In genomic region chr10:119495061-119495505, GRCh38 we compare ENCODE assay signal across 15 cellular contexts. TPM values are rescaled to one million over a fixed set of nuclear protein-coding genes. Genes with fewer than 3 reads are reported as not detected.
DNase-seq lines count a peak whose midpoint lies in the region; ATAC-seq and TF ChIP-seq lines count a peak whose summit lies in the region.
"Had no signal": no experiment of that assay in that cellular context is flagged by ENCODE, and none has a peak within 500 bp of the region (broad histone marks: within the 10 kb centered on the region; RNA-seq: fewer than 3 reads in every experiment).

No MANE protein-coding gene starts in this region.

- H3K9ac ChIP-seq in mucosa of rectum (ENCODE audit: low read depth in 1 of 2, low read length in 2 of 2), result no peak overlapping the region

- no peak for ATAC-seq in activated CD8-positive, alpha-beta T cell treated with anti-CD3 and anti-CD28 coated beads for 36 hours
- ATAC-seq in upper lobe of right lung, result no peak
- ATAC-seq in activated CD4-positive, CD25-positive, alpha-beta regulatory T cell treated with anti-CD3 and anti-CD28 coated beads, Interleukin-2, amount 50 U/mL, for 24 hours, result no peak
- ATAC-seq in body of pancreas, result no peak

- H3K9me3 ChIP-seq in left ventricle myocardium inferior (replicated peaks), result no peaks in the 10 kb centered on the region
- H3K9me3 ChIP-seq in mucosa of rectum (ENCODE audit: control insufficient read depth in 2 of 2, low read length in 2 of 2), result no peaks in the 10 kb centered on the region
- no peaks in the 10 kb centered on the region for H3K9me3 ChIP-seq in upper lobe of right lung
- no peaks in the 10 kb centered on the region for H3K9me3 ChIP-seq in body of pancreas
- H3K9me3 ChIP-seq: SJCRH30 had no signal

- H3K4me1 Mint-ChIP-seq in activated CD8-positive, alpha-beta T cell treated with anti-CD3 and anti-CD28 coated beads for 36 hours (ENCODE audit: low read depth), result peaks cover 81% of the 10 kb centered on the region

- WGBS in body of pancreas, 2 donors, result 88 to 97% methylated on average over 5 of the region's 5 CpGs

- H3K27me3 Mint-ChIP-seq in activated CD8-positive, alpha-beta T cell treated with anti-CD3 and anti-CD28 coated beads for 36 hours, result no peaks in the 10 kb centered on the region
- H3K27me3 Mint-ChIP-seq: B cell had no signal

- CTCF ChIA-PET in activated CD8-positive, alpha-beta T cell treated with anti-CD3 and anti-CD28 coated beads for 36 hours (lab: Charles Lee), result interaction anchor here (0.8 to 2.2 kb wide), 4 partner anchors 48 to 293 kb away, joined by 3 to 10 read pairs (median 4); partner anchors contain the start of gene RGS10

- POLR2A ChIA-PET in activated CD8-positive, alpha-beta T cell treated with anti-CD3 and anti-CD28 coated beads for 36 hours (lab: Charles Lee), result no interaction called here

- H3K27me3 ChIP-seq in left ventricle myocardium inferior (ENCODE audit: low read depth) (no peaks in the 10 kb centered on the region), mucosa of rectum (ENCODE audit: control insufficient read depth in 2 of 2, insufficient read depth in 2 of 2, low read length in 2 of 2) (no peaks in the 10 kb centered on the region), upper lobe of right lung (no peaks in the 10 kb centered on the region), body of pancreas (no peaks in the 10 kb centered on the region)

- H3K4me3 ChIP-seq in left ventricle myocardium inferior, result no peak overlapping the region
- H3K4me3 ChIP-seq in mucosa of rectum (ENCODE audit: low read length in 2 of 2), result no peak overlapping the region
- H3K4me3 ChIP-seq in upper lobe of right lung, result no peak overlapping the region
- no peak overlapping the region for H3K4me3 ChIP-seq in body of pancreas
- H3K4me3 ChIP-seq: SJCRH30 had no signal

- H3K4me1 ChIP-seq in left ventricle myocardium inferior (peaks cover 3% of the 10 kb centered on the region), mucosa of rectum (ENCODE audit: control insufficient read depth in 2 of 2, insufficient read depth in 2 of 2, low read length in 2 of 2) (peaks cover 0 to 15% of the 10 kb centered on the region in 2 donors), upper lobe of right lung (peaks cover 7% of the 10 kb centered on the region), body of pancreas (no peaks in the 10 kb centered on the region)
- H3K4me1 ChIP-seq: SJCRH30 had no signal

- no peak for TF ChIP-seq POLR2A in body of pancreas (IDR thresholded peaks at IDR 0.05)

- H3K36me3 Mint-ChIP-seq in activated CD8-positive, alpha-beta T cell treated with anti-CD3 and anti-CD28 coated beads for 36 hours (ENCODE audit: low read depth), result peaks cover 28% of the 10 kb centered on the region

- H3K27ac Mint-ChIP-seq in activated CD8-positive, alpha-beta T cell treated with anti-CD3 and anti-CD28 coated beads for 36 hours, result peak overlapping the region; percentile 65

- no peak for DNase-seq in left ventricle myocardium inferior
- DNase-seq in cardiac septum (ENCODE audit: low spot score), result no peak
- no peak for DNase-seq in activated CD8-positive, alpha-beta T cell treated with anti-CD3 and anti-CD28 coated beads for 36 hours
- DNase-seq in upper lobe of right lung, result no peak
- DNase-seq in NCI-H2081 (lab: John Stamatoyannopoulos, UW), result no peak
- DNase-seq in body of pancreas, result no peak
- DNase-seq: DND-41; foreskin melanocyte; MM.1S; NK-92 treated with Interleukin-12 subunit alpha and Interleukin-12 subunit beta, amount 100 ng/mL, for 24 hours; SJCRH30; trophoblast cell had no signal

- no peaks in the 10 kb centered on the region for H3K9me3 Mint-ChIP-seq in activated CD8-positive, alpha-beta T cell treated with anti-CD3 and anti-CD28 coated beads for 36 hours

- H3K27ac ChIP-seq in left ventricle myocardium inferior (replicated peaks), result peak overlapping the region; percentile 18
- peak overlapping the region; percentile 17 to 49 for H3K27ac ChIP-seq in mucosa of rectum (ENCODE audit: low read depth in 2 of 2, low read length in 2 of 2)
- H3K27ac ChIP-seq in upper lobe of right lung, result peak overlapping the region; percentile 8
- H3K27ac ChIP-seq in body of pancreas, result no peak overlapping the region
- H3K27ac ChIP-seq: SJCRH30 had no signal

- H3K36me3 ChIP-seq in left ventricle myocardium inferior (no peaks in the 10 kb centered on the region), mucosa of rectum (ENCODE audit: control insufficient read depth in 2 of 2, insufficient read depth in 2 of 2, low read length in 2 of 2) (no peaks in the 10 kb centered on the region), upper lobe of right lung (no peaks in the 10 kb centered on the region), body of pancreas (replicated peaks in 1 of 2; ENCODE audit: insufficient read depth in 1 of 2, low read depth in 2 of 2) (no peaks in the 10 kb centered on the region)
- H3K36me3 ChIP-seq: SJCRH30 had no signal

- intact Hi-C loops in left ventricle myocardium inferior (cut with micrococcal nuclease), result no loop called here
- intact Hi-C loops in cardiac septum (cut with DNase I), result no loop called here
- intact Hi-C loops in activated CD8-positive, alpha-beta T cell treated with anti-CD3 and anti-CD28 coated beads for 36 hours (cut with micrococcal nuclease), result no loop called here
- intact Hi-C loops in upper lobe of right lung (cut with DNase I), result no loop called here
- intact Hi-C loops in body of pancreas (cut with DNase I), result no loop called here

- H3K4me3 Mint-ChIP-seq in activated CD8-positive, alpha-beta T cell treated with anti-CD3 and anti-CD28 coated beads for 36 hours, result no peak overlapping the region
- H3K4me3 Mint-ChIP-seq: B cell had no signal

- TF ChIP-seq CTCF in left ventricle myocardium inferior (IDR thresholded peaks at IDR 0.05; ENCODE audit: borderline replicate concordance), result no peak
- TF ChIP-seq CTCF in activated CD8-positive, alpha-beta T cell treated with anti-CD3 and anti-CD28 coated beads for 36 hours (IDR thresholded peaks at IDR 0.05), result no peak
- no peak for TF ChIP-seq CTCF in upper lobe of right lung (IDR thresholded peaks at IDR 0.05)
- no peak for TF ChIP-seq CTCF in body of pancreas (IDR thresholded peaks at IDR 0.05)

RNA-seq across cellular contexts. Expression of gene RGS10, which starts 47.4 kb away (rescaled TPM):
- total RNA-seq in left ventricle myocardium inferior (5.6 TPM), cardiac septum (3.2 TPM), upper lobe of right lung (31.0 TPM), body of pancreas (10 to 100 TPM; 13.2 to 21.3 TPM)
- total RNA-seq in activated CD8-positive, alpha-beta T cell treated with anti-CD3 and anti-CD28 coated beads for 36 hours, result 100 to 1,000 TPM; 207 to 220 TPM
- total RNA-seq: SJCRH30 had no signal

Comparison
In these comparisons a context has a peak if more than half of its experiments do, and no peak if none do; other contexts are left out.
1. H3K27ac ChIP-seq: peak in left ventricle myocardium inferior (single experiment), mucosa of rectum (2 of 2) and upper lobe of right lung (single experiment); none in body of pancreas (0 of 4).